In genomic region chr3:139561959-139562676, GRCh38 we compare ENCODE assay signal across 7 cellular contexts. TPM values are rescaled to one million over a fixed set of nuclear protein-coding genes. Genes with fewer than 3 reads are reported as not detected.
A peak's percentile ranks its signal among the peaks of the same experiment; 100 is the strongest.
DNase-seq lines count a peak whose midpoint lies in the region; ATAC-seq and TF ChIP-seq lines count a peak whose summit lies in the region.

No MANE protein-coding gene starts in this region.

- TF ChIP-seq CTCF in breast epithelium (IDR thresholded peaks at IDR 0.05) (peak; percentile 61 to 81 (median 63)), right lobe of liver (IDR thresholded peaks at IDR 0.05) (peak; percentile 55 to 90 (median 65))

- no peaks in the 10 kb centered on the region for H3K9me3 ChIP-seq in breast epithelium
- H3K9me3 ChIP-seq in right lobe of liver: no peaks in the 10 kb centered on the region

- DNase-seq in NCI-H2081 treated with DMSO at 0.1 percent for 48 hours (lab: John Stamatoyannopoulos, UW) (peak; percentile 83), breast epithelium (ENCODE audit: low spot score in 2 of 2) (no peak), right lobe of liver (peak in 1 of 3 donors; percentile 45), T-helper 1 cell (no peak)
- DNase-seq in effector CD4-positive, alpha-beta T cell: no peak
- no peak for DNase-seq in stimulated activated CD4-positive, alpha-beta T cell treated with anti-CD3 and anti-CD28 coated beads, Interleukin-2, amount 100 ng/mL, for 48 hours

- TF ChIP-seq POLR2A in breast epithelium (IDR thresholded peaks at IDR 0.05) (no peak), right lobe of liver (IDR thresholded peaks at IDR 0.05) (no peak)

- H3K27ac ChIP-seq in breast epithelium (peak overlapping the region; percentile 23 to 42), right lobe of liver (no peak overlapping the region)

- ATAC-seq in GM18867 (IDR thresholded peaks at IDR 0.05; ENCODE audit: unreplicated experiment) (peak; percentile 76), right lobe of liver (peak; percentile 76 to 97 (median 88))

- no CpG with 5 or more reads among the region's 1 CpG for whole genome bisulfite sequencing in right lobe of liver (ENCODE audit: insufficient coverage, low coverage, low lambda C conversion rate, missing lambda C conversion rate)

- H3K27me3 ChIP-seq in breast epithelium: no peaks in the 10 kb centered on the region
- no peaks in the 10 kb centered on the region for H3K27me3 ChIP-seq in right lobe of liver

- no peak overlapping the region for H3K4me3 ChIP-seq in breast epithelium
- H3K4me3 ChIP-seq in right lobe of liver: no peak overlapping the region

- intact Hi-C loops in breast epithelium (cut with DNase I; ENCODE audit: low total_unique reads) (no loop called here), right lobe of liver (cut with DNase I) (loop anchor here in 1 of 2 donors (5.0 kb wide), 1 partner anchor 135 kb away; no protein-coding TSS in a partner anchor)

- H3K36me3 ChIP-seq in breast epithelium (no peaks in the 10 kb centered on the region), right lobe of liver (no peaks in the 10 kb centered on the region)

- H3K4me1 ChIP-seq in breast epithelium (no peaks in the 10 kb centered on the region), right lobe of liver (no peaks in the 10 kb centered on the region)

RNA-seq across cellular contexts. Expression of gene RBP1, which starts 22.6 kb away (rescaled TPM):
- 10 to 100 TPM in 2 of 3 donors, under 1 TPM in 1; 0.64 to 20.9 (median 14.7) TPM for total RNA-seq in breast epithelium
- 10 to 100 TPM; 24.1 to 53.1 (median 37.9) TPM for total RNA-seq in right lobe of liver

Comparison
In these comparisons a context has a peak if more than half of its experiments do, and no peak if none do; other contexts are left out.
1. H3K27ac ChIP-seq: peak in breast epithelium (2 of 2); none in right lobe of liver (0 of 3).